In genomic region chr1:24203404-24203803, GRCh38 we compare ENCODE assay signal across 13 cellular contexts. TPM values are rescaled to one million over a fixed set of nuclear protein-coding genes. Genes with fewer than 3 reads are reported as not detected.
A peak's percentile ranks its signal among the peaks of the same experiment; 100 is the strongest.
DNase-seq lines count a peak whose midpoint lies in the region; ATAC-seq and TF ChIP-seq lines count a peak whose summit lies in the region.
"Had no signal": no experiment of that assay in that cellular context is flagged by ENCODE, and none has a peak within 500 bp of the region (broad histone marks: within the 10 kb centered on the region; RNA-seq: fewer than 3 reads in every experiment).

No MANE protein-coding gene starts in this region.

- H3K4me1 ChIP-seq in foreskin keratinocyte (peaks cover 26% of the 10 kb centered on the region), aorta (ENCODE audit: control insufficient read depth in 1 of 2, insufficient read depth in 2 of 2, low read length in 2 of 2) (no peaks in the 10 kb centered on the region)

- H3K36me3 ChIP-seq in aorta (ENCODE audit: control insufficient read depth in 1 of 2, insufficient read depth in 2 of 2, low read length in 1 of 2): no peaks in the 10 kb centered on the region
- H3K36me3 ChIP-seq: SJSA1 had no signal

- H3K27ac Mint-ChIP-seq in activated T-helper 1 cell treated with anti-CD3 and anti-CD28 coated beads, Interleukin-12 subunit alpha, Interleukin-12 subunit beta, Interleukin-2, Interleukin-4 antibody, amounts not matched to agents 30 ng/mL and 10 ng/mL and 1 ng/mL, durations not matched to agents 14 hours and 24 hours and 36 hours: no peak overlapping the region

- no peaks in the 10 kb centered on the region for H3K36me3 Mint-ChIP-seq in activated T-helper 1 cell treated with anti-CD3 and anti-CD28 coated beads, Interleukin-12 subunit alpha, Interleukin-12 subunit beta, Interleukin-2, Interleukin-4 antibody, amounts not matched to agents 30 ng/mL and 10 ng/mL and 1 ng/mL, durations not matched to agents 14 hours and 24 hours and 36 hours (ENCODE audit: low read depth)

- H3K9me3 ChIP-seq in aorta (ENCODE audit: control insufficient read depth, low read length): no peaks in the 10 kb centered on the region
- H3K9me3 ChIP-seq: SJSA1 had no signal

- H3K27ac ChIP-seq in foreskin keratinocyte: peak overlapping the region; percentile 93
- no peak overlapping the region for H3K27ac ChIP-seq in aorta (ENCODE audit: low read depth in 1 of 2, low read length in 2 of 2)
- H3K27ac ChIP-seq: SJSA1 had no signal

- no peaks in the 10 kb centered on the region for H3K9me3 Mint-ChIP-seq in activated T-helper 1 cell treated with anti-CD3 and anti-CD28 coated beads, Interleukin-12 subunit alpha, Interleukin-12 subunit beta, Interleukin-2, Interleukin-4 antibody, amounts not matched to agents 30 ng/mL and 10 ng/mL and 1 ng/mL, durations not matched to agents 14 hours and 24 hours and 36 hours
- H3K9me3 Mint-ChIP-seq: activated T-cell treated with anti-CD3 and anti-CD28 coated beads, Interleukin-2, amount 50 U/mL, for 4 hours had no signal

- peak; percentile 74 for ATAC-seq in GM21381 (IDR thresholded peaks at IDR 0.05; ENCODE audit: unreplicated experiment)
- peak; percentile 54 for ATAC-seq in foreskin keratinocyte
- ATAC-seq in aorta (ENCODE audit: low FRiP score): no peak
- ATAC-seq in HG03097 (IDR thresholded peaks at IDR 0.05; ENCODE audit: low FRiP score, unreplicated experiment): no peak

- H3K4me3 ChIP-seq in GM12865 (ENCODE audit: low read depth, low read length) (no peak overlapping the region), aorta (ENCODE audit: low read length in 2 of 2) (no peak overlapping the region)
- H3K4me3 ChIP-seq: SJSA1 had no signal

- peaks cover 22% of the 10 kb centered on the region for H3K4me1 Mint-ChIP-seq in activated T-helper 1 cell treated with anti-CD3 and anti-CD28 coated beads, Interleukin-12 subunit alpha, Interleukin-12 subunit beta, Interleukin-2, Interleukin-4 antibody, amounts not matched to agents 30 ng/mL and 10 ng/mL and 1 ng/mL, durations not matched to agents 14 hours and 24 hours and 36 hours (ENCODE audit: low read depth)

- H3K4me3 Mint-ChIP-seq in activated T-helper 1 cell treated with anti-CD3 and anti-CD28 coated beads, Interleukin-12 subunit alpha, Interleukin-12 subunit beta, Interleukin-2, Interleukin-4 antibody, amounts not matched to agents 30 ng/mL and 10 ng/mL and 1 ng/mL, durations not matched to agents 14 hours and 24 hours and 36 hours: no peak overlapping the region
- H3K4me3 Mint-ChIP-seq: activated T-cell treated with anti-CD3 and anti-CD28 coated beads, Interleukin-2, amount 50 U/mL, for 4 hours had no signal

- peaks cover 11% of the 10 kb centered on the region for H3K27me3 Mint-ChIP-seq in activated T-helper 1 cell treated with anti-CD3 and anti-CD28 coated beads, Interleukin-12 subunit alpha, Interleukin-12 subunit beta, Interleukin-2, Interleukin-4 antibody, amounts not matched to agents 30 ng/mL and 10 ng/mL and 1 ng/mL, durations not matched to agents 14 hours and 24 hours and 36 hours (ENCODE audit: insufficient read depth)

- no peak for TF ChIP-seq CTCF in GM12865 (IDR thresholded peaks at IDR 0.05; ENCODE audit: insufficient read depth, low read depth, low read length, missing control alignments)
- peak; percentile 19 for TF ChIP-seq CTCF in foreskin keratinocyte (conservative IDR thresholded peaks at IDR 0.05)

- no peaks in the 10 kb centered on the region for H3K27me3 ChIP-seq in foreskin keratinocyte
- H3K27me3 ChIP-seq in aorta (ENCODE audit: control insufficient read depth in 1 of 2, insufficient read depth in 2 of 2, low read length in 1 of 2): no peaks in the 10 kb centered on the region
- H3K27me3 ChIP-seq: SJSA1 had no signal

- peak; percentile 87 for DNase-seq in GM12865 (ENCODE audit: low read depth)
- peak; percentile 49 for DNase-seq in M059J (ENCODE audit: low read depth)
- peak in 1 of 2 donors; percentile 76 for DNase-seq in foreskin keratinocyte
- no peak for DNase-seq in aorta
- no peak for DNase-seq in activated T-helper 1 cell treated with anti-CD3 and anti-CD28 coated beads, Interleukin-12 subunit alpha, Interleukin-12 subunit beta, Interleukin-2, Interleukin-4 antibody, amounts not matched to agents 30 ng/mL and 10 ng/mL and 1 ng/mL, durations not matched to agents 14 hours and 24 hours and 36 hours (ENCODE audit: low spot score)
- no peak for DNase-seq in AG20443 (ENCODE audit: low spot score)
- DNase-seq: activated T-cell treated with anti-CD3 and anti-CD28 coated beads, Interleukin-2, amount 50 U/mL, for 4 hours; DMS 273 treated with DMSO at 0.1 percent for 48 hours; stimulated activated CD8-positive, alpha-beta memory T cell treated with anti-CD3 and anti-CD28 coated beads, Interleukin-4, amount 100 ng/mL, for 48 hours had no signal

- intact Hi-C loops in aorta (cut with DNase I): loop anchor here in 1 of 2 donors (10.0 kb wide), 1 partner anchor 431 kb away; no protein-coding TSS in a partner anchor
- intact Hi-C loops in activated T-helper 1 cell treated with anti-CD3 and anti-CD28 coated beads, Interleukin-12 subunit alpha, Interleukin-12 subunit beta, Interleukin-2, Interleukin-4 antibody, amounts not matched to agents 30 ng/mL and 10 ng/mL and 1 ng/mL, durations not matched to agents 14 hours and 24 hours and 36 hours (cut with micrococcal nuclease): loop anchor here (2.0 kb wide), 1 partner anchor 117 kb away; no protein-coding TSS in a partner anchor

- 82 to 83% methylated on average over 10 of the region's 10 CpGs for WGBS in aorta, 2 donors

RNA-seq across cellular contexts. Expression of gene IFNLR1, which starts 16.3 kb away (rescaled TPM):
- 1.9 and 2.3 TPM in 2 replicates for total RNA-seq in M059J (2014; rRNA removed; shearing (Covaris generic))
- 10.9 and 11.9 TPM in 2 replicates for total RNA-seq in foreskin keratinocyte
- polyA plus RNA-seq in foreskin keratinocyte: 6.1 and 9.5 TPM in 2 replicates
- under 1 TPM; 0.23 to 0.42 TPM for total RNA-seq in aorta
- 1 to 10 TPM in 1 of 2 donors, under 1 TPM in 1; 0.15 to 1.9 TPM for polyA plus RNA-seq in aorta
- 2.2 and 3.1 TPM in 2 replicates for total RNA-seq in activated T-helper 1 cell treated with anti-CD3 and anti-CD28 coated beads, Interleukin-12 subunit alpha, Interleukin-12 subunit beta, Interleukin-2, Interleukin-4 antibody, amounts not matched to agents 30 ng/mL and 10 ng/mL and 1 ng/mL, durations not matched to agents 14 hours and 24 hours and 36 hours
- total RNA-seq: osteoblast, SJSA1 had no signal

Comparison
In these comparisons a context has a peak if more than half of its experiments do, and no peak if none do; other contexts are left out.
1. DNase-seq: peak in GM12865 (single experiment) and M059J (single experiment); none in aorta (0 of 2), activated T-helper 1 cell treated with anti-CD3 and anti-CD28 coated beads, Interleukin-12 subunit alpha, Interleukin-12 subunit beta, Interleukin-2, Interleukin-4 antibody, amounts not matched to agents 30 ng/mL and 10 ng/mL and 1 ng/mL, durations not matched to agents 14 hours and 24 hours and 36 hours (single experiment) and AG20443 (single experiment).
2. ATAC-seq: peak in GM21381 (single experiment) and foreskin keratinocyte (single experiment); none in aorta (single experiment) and HG03097 (single experiment).